8 cellular contexts compared by ENCODE assay signal in genomic region chr16:78099372-78100161, GRCh38. TPM values are rescaled to one million over a fixed set of nuclear protein-coding genes. Genes with fewer than 3 reads are reported as not detected.
DNase-seq lines count a peak whose midpoint lies in the region; ATAC-seq, FAIRE-seq and TF ChIP-seq lines count a peak whose summit lies in the region.

Gene WWOX, plus strand, starts transcription at chr16:78099654.

- peak; percentile 96 for TF ChIP-seq CTCF in progenitor cell of endocrine pancreas (IDR thresholded peaks at IDR 0.05; ENCODE audit: unreplicated experiment)

- peaks cover 3% of the 10 kb centered on the region for H3K27me3 Mint-ChIP-seq in progenitor cell of endocrine pancreas

- peaks cover 13% of the 10 kb centered on the region for H3K4me1 Mint-ChIP-seq in progenitor cell of endocrine pancreas (ENCODE audit: low read depth)

- peak; percentile 76 for TF ChIP-seq POLR2A in GM12892 (IDR thresholded peaks at IDR 0.05; ENCODE audit: low read depth, low read length)

- intact Hi-C loops in T-helper 1 cell treated with Interleukin-12 subunit alpha and Interleukin-12 subunit beta and Interleukin-4 antibody, amounts not matched to agents 30 ng/mL and 1 ng/mL, for 36 hours (cut with micrococcal nuclease): loop anchor here (1.0 to 10.0 kb wide), 11 partner anchors 23 to 1675 kb away; partner anchors contain the start of genes MAF, MON1B and NUDT7
- intact Hi-C loops in left cardiac atrium (cut with DNase I): loop anchor here in 1 of 2 donors (10.0 kb wide), 1 partner anchor 425 kb away; no protein-coding TSS in a partner anchor

- H3K9me3 Mint-ChIP-seq in progenitor cell of endocrine pancreas (ENCODE audit: low read depth): peaks cover 3% of the 10 kb centered on the region

- H3K27ac Mint-ChIP-seq in progenitor cell of endocrine pancreas: peak within 1 kb of the TSS; percentile 91

- FAIRE-seq in GM12892 (lab: Jason Lieb, UNC): peak; percentile 88

- ATAC-seq in HG02852 (IDR thresholded peaks at IDR 0.05; ENCODE audit: unreplicated experiment) (peak; percentile 95), left cardiac atrium (peak; percentile 98)

- H3K4me3 Mint-ChIP-seq in progenitor cell of endocrine pancreas (ENCODE audit: low read depth): peak within 1 kb of the TSS; percentile 90

- H3K36me3 Mint-ChIP-seq in progenitor cell of endocrine pancreas (ENCODE audit: insufficient read depth): peaks cover 1% of the 10 kb centered on the region

- DNase-seq in GM12892 (ENCODE audit: insufficient read length) (peak; percentile 88), NCI-H1436 treated with DMSO at 0.1 percent for 48 hours (lab: John Stamatoyannopoulos, UW) (peak; percentile 82), amniotic stem cell (lab: John Stamatoyannopoulos, UW) (peak; percentile 97), left cardiac atrium (peak; percentile 97), progenitor cell of endocrine pancreas (ENCODE audit: low spot score, unreplicated experiment) (peak; percentile 89), ureter (ENCODE audit: low spot score) (peak; percentile 98)

RNA-seq across cellular contexts. Expression of gene WWOX, which starts in this region (rescaled TPM):
- polyA plus RNA-seq in GM12892 (2012; ENCODE audit: missing spikeins): 8.1 TPM
- total RNA-seq in T-helper 1 cell treated with Interleukin-12 subunit alpha and Interleukin-12 subunit beta and Interleukin-4 antibody, amounts not matched to agents 30 ng/mL and 1 ng/mL, for 36 hours: 19.0 and 20.1 TPM in 2 replicates
- total RNA-seq in left cardiac atrium (1 to 10 TPM; 7.6 to 8.6 TPM), progenitor cell of endocrine pancreas (43.2 and 48.7 TPM in 2 replicates), ureter (23.5 TPM)

Comparison
In these comparisons a context has a peak if more than half of its experiments do, and no peak if none do; other contexts are left out.
1. Peak in every context shown above with its lines: DNase-seq and ATAC-seq.